ENCODE assay signal across 15 cellular contexts in genomic region chr17:64296246-64296645, GRCh38. TPM values are rescaled to one million over a fixed set of nuclear protein-coding genes. Genes with fewer than 3 reads are reported as not detected.
A peak's percentile ranks its signal among the peaks of the same experiment; 100 is the strongest.
DNase-seq lines count a peak whose midpoint lies in the region; ATAC-seq and TF ChIP-seq lines count a peak whose summit lies in the region.
"Had no signal": no experiment of that assay in that cellular context is flagged by ENCODE, and none has a peak within 500 bp of the region (broad histone marks: within the 10 kb centered on the region; RNA-seq: fewer than 3 reads in every experiment).

No MANE protein-coding gene starts in this region.

- intact Hi-C loops in Caco-2 (cut with micrococcal nuclease; ENCODE audit: unreplicated experiment) = no loop called here
- intact Hi-C loops in spleen (cut with DNase I; ENCODE audit: low total_unique reads) = no loop called here

- no peak overlapping the region for H3K9ac ChIP-seq in trophoblast cell (ENCODE audit: low read length)
- H3K9ac ChIP-seq: GM23248 had no signal

- H2BK120ac ChIP-seq in trophoblast cell (ENCODE audit: insufficient read depth, low read length, poor library complexity) = peak overlapping the region; percentile 7

- no peaks in the 10 kb centered on the region for H3K27me3 Mint-ChIP-seq in Caco-2 (ENCODE audit: insufficient read depth, unreplicated experiment)
- H3K27me3 Mint-ChIP-seq: CD4-positive, alpha-beta T cell had no signal

- no peak overlapping the region for H4K91ac ChIP-seq in trophoblast cell (ENCODE audit: low read depth, low read length)

- H2BK5ac ChIP-seq in trophoblast cell (ENCODE audit: low read depth, low read length, poor library complexity) = no peak overlapping the region

- no peak overlapping the region for H4K12ac ChIP-seq in trophoblast cell (ENCODE audit: low read depth, low read length)

- H3K4me3 ChIP-seq in Caco-2 (ENCODE audit: low read depth, low read length) (no peak overlapping the region), choroid plexus epithelial cell (ENCODE audit: low read depth, low read length) (no peak overlapping the region), trophoblast cell (ENCODE audit: low read depth, low read length) (no peak overlapping the region), spleen (no peak overlapping the region)
- H3K4me3 ChIP-seq: GM12878, GM23248 had no signal

- no peaks in the 10 kb centered on the region for H3K9me3 ChIP-seq in Caco-2
- H3K9me3 ChIP-seq in trophoblast cell (ENCODE audit: insufficient read depth, low read depth, low read length) = no peaks in the 10 kb centered on the region
- peaks cover 0 to 9% (median 6%) of the 10 kb centered on the region in 8 donors for H3K9me3 ChIP-seq in spleen

- H3K27ac Mint-ChIP-seq in Caco-2 (ENCODE audit: unreplicated experiment) = peak overlapping the region; percentile 11
- H3K27ac Mint-ChIP-seq: B cell; CD4-positive, alpha-beta T cell had no signal

- H3K36me3 Mint-ChIP-seq in Caco-2 (ENCODE audit: insufficient read depth, unreplicated experiment) = no peaks in the 10 kb centered on the region

- no peak overlapping the region for H2AFZ ChIP-seq in trophoblast cell (ENCODE audit: insufficient read depth, low read length, poor library complexity)
- H2AFZ ChIP-seq: GM23248 had no signal

- no peak overlapping the region for H4K8ac ChIP-seq in trophoblast cell (ENCODE audit: low read depth, low read length)

- no peak overlapping the region for H3K4me2 ChIP-seq in trophoblast cell (ENCODE audit: low read length)

- H3K4me3 Mint-ChIP-seq in Caco-2 (ENCODE audit: unreplicated experiment) = no peak overlapping the region
- H3K4me3 Mint-ChIP-seq: B cell; CD4-positive, alpha-beta T cell had no signal

- no peak for ATAC-seq in GM21390 (IDR thresholded peaks at IDR 0.05; ENCODE audit: unreplicated experiment)
- ATAC-seq: GM12878, HCT116 had no signal

- no peak for DNase-seq in Caco-2
- peak; percentile 47 for DNase-seq in NCI-H2227 treated with DMSO at 0.1 percent for 48 hours (lab: John Stamatoyannopoulos, UW)
- peak; percentile 77 for DNase-seq in choroid plexus epithelial cell (ENCODE audit: low read depth)
- no peak for DNase-seq in trophoblast cell
- DNase-seq in spleen = no peak
- DNase-seq in substantia nigra (lab: John Stamatoyannopoulos, UW) = no peak
- DNase-seq in SHP77 treated with DMSO at 0.1 percent for 48 hours (lab: John Stamatoyannopoulos, UW) = no peak
- DNase-seq: C1 segment of cervical spinal cord; CD4-positive, alpha-beta T cell; DMS79; GM23248 had no signal

- BruUV-seq in Caco-2 (replicated peaks; lab: Mats Ljungman, UMichigan) = no TSS peak

- H3K23ac ChIP-seq in trophoblast cell (ENCODE audit: low read length) = no peak overlapping the region

- H3K18ac ChIP-seq in trophoblast cell (ENCODE audit: low read length) = no peak overlapping the region

- H3K4ac ChIP-seq in trophoblast cell (ENCODE audit: low read depth, low read length) = no peak overlapping the region

- H3K27me3 ChIP-seq in Caco-2 (replicated peaks; ENCODE audit: control insufficient read depth, insufficient read depth, low read length) (no peaks in the 10 kb centered on the region), trophoblast cell (ENCODE audit: insufficient read depth, low read length) (no peaks in the 10 kb centered on the region), spleen (replicated peaks in 1 of 7) (no peaks in the 10 kb centered on the region)

- H3K36me3 ChIP-seq in Caco-2 (ENCODE audit: control insufficient read depth, insufficient read depth, low read length) (no peaks in the 10 kb centered on the region), trophoblast cell (ENCODE audit: control insufficient read depth in 1 of 2, insufficient read depth in 2 of 2, low read length in 2 of 2) (no peaks in the 10 kb centered on the region), spleen (no peaks in the 10 kb centered on the region)

- H3K27ac ChIP-seq in trophoblast cell (ENCODE audit: low read depth, low read length) (no peak overlapping the region), spleen (no peak overlapping the region), substantia nigra (ENCODE audit: low read depth, low read length, poor library complexity, severe bottlenecking) (no peak overlapping the region)
- H3K27ac ChIP-seq: GM23248 had no signal

- CTCF ChIA-PET in Caco-2 (lab: Charles Lee) = no interaction called here

- no peaks in the 10 kb centered on the region for H3K9me3 Mint-ChIP-seq in Caco-2 (ENCODE audit: unreplicated experiment)

- no CpG with 5 or more reads among the region's 5 CpGs for WGBS in trophoblast cell (ENCODE audit: extremely low coverage, insufficient coverage, insufficient read length)
- WGBS in spleen, 5 donors = 81 to 94% (median 90%) methylated on average over 5 of the region's 5 CpGs

- no peaks in the 10 kb centered on the region for H3K79me2 ChIP-seq in trophoblast cell (ENCODE audit: control insufficient read depth, insufficient read depth, low read length, poor library complexity)

- H3K79me1 ChIP-seq in trophoblast cell (ENCODE audit: low read length) = peaks cover 3% of the 10 kb centered on the region

- TF ChIP-seq POLR2A in spleen (IDR thresholded peaks at IDR 0.05) = no peak

- peaks cover 8% of the 10 kb centered on the region for H3K4me1 ChIP-seq in Caco-2
- H3K4me1 ChIP-seq in trophoblast cell (ENCODE audit: control insufficient read depth in 1 of 2, insufficient read depth in 2 of 2, low read length in 2 of 2) = peaks cover 7 to 9% of the 10 kb centered on the region in 2 experiments
- no peaks in the 10 kb centered on the region for H3K4me1 ChIP-seq in spleen

- peaks cover 14% of the 10 kb centered on the region for H3K4me1 Mint-ChIP-seq in Caco-2 (ENCODE audit: low read depth, unreplicated experiment)
- H3K4me1 Mint-ChIP-seq: B cell had no signal

- TF ChIP-seq CTCF in Caco-2 (IDR thresholded peaks at IDR 0.05; ENCODE audit: insufficient read depth in 1 of 2, low read depth in 1 of 2, low read length in 1 of 2, severe bottlenecking in 1 of 2, unreplicated experiment in 1 of 2) = no peak
- TF ChIP-seq CTCF in choroid plexus epithelial cell (conservative IDR thresholded peaks at IDR 0.05; ENCODE audit: low read depth, low read length) = no peak
- no peak for TF ChIP-seq CTCF in spleen (IDR thresholded peaks at IDR 0.05 in 8 of 11, conservative IDR thresholded peaks at IDR 0.05 in 3 of 11)

- peak overlapping the region; percentile 88 for H2BK12ac ChIP-seq in trophoblast cell (ENCODE audit: low read length)

- H2AK5ac ChIP-seq in trophoblast cell (ENCODE audit: low read length) = peak overlapping the region; percentile 77

- POLR2A ChIA-PET in Caco-2 (lab: Charles Lee) = no interaction called here

- H3K14ac ChIP-seq in trophoblast cell (ENCODE audit: low read length) = peak overlapping the region; percentile 8

RNA-seq across cellular contexts. Expression of gene TEX2, which starts 33.2 kb away (rescaled TPM):
- total RNA-seq in Caco-2 (2022) = 19.3 and 20.2 TPM in 2 replicates
- 46.2 and 46.6 TPM in 2 replicates for polyA plus RNA-seq in trophoblast cell (2013)
- total RNA-seq in spleen = 10 to 100 TPM; 22.3 to 44.5 (median 33.4) TPM
- polyA plus RNA-seq in spleen = 1 to 10 TPM; 3.0 to 6.7 (median 3.9) TPM

Comparison
In these comparisons a context has a peak if more than half of its experiments do, and no peak if none do; other contexts are left out.
1. DNase-seq: peak in NCI-H2227 treated with DMSO at 0.1 percent for 48 hours (single experiment) and choroid plexus epithelial cell (single experiment); none in Caco-2 (0 of 2), trophoblast cell (0 of 2), spleen (single experiment), substantia nigra (0 of 49) and SHP77 treated with DMSO at 0.1 percent for 48 hours (single experiment).